21 cellular contexts compared by ENCODE assay signal in genomic region chr10:34507217-34507616, GRCh38.
DNase-seq lines count a peak whose midpoint lies in the region; ATAC-seq and TF ChIP-seq lines count a peak whose summit lies in the region.
"Had no signal": no experiment of that assay in that cellular context is flagged by ENCODE, and none has a peak within 500 bp of the region (broad histone marks: within the 10 kb centered on the region; RNA-seq: fewer than 3 reads in every experiment).

No MANE protein-coding gene starts in this region.

- no peaks in the 10 kb centered on the region for H3F3A ChIP-seq in neural cell (ENCODE audit: insufficient read depth, low read length, poor library complexity, severe bottlenecking)

- peak overlapping the region; percentile 51 for H3K27ac ChIP-seq in neural cell (ENCODE audit: low read length)
- H3K27ac ChIP-seq: ascending aorta, heart right ventricle, RWPE1, tibial artery had no signal

- H3K9me2 ChIP-seq in neural cell (ENCODE audit: insufficient read depth, low read length): no peaks in the 10 kb centered on the region

- TF ChIP-seq RAD21 in neural cell (conservative IDR thresholded peaks at IDR 0.05): no peak

- peak overlapping the region; percentile 14 for H3K9ac ChIP-seq in neural cell (ENCODE audit: low read length)

- H3K9me3 ChIP-seq in neural cell (ENCODE audit: low read length): no peaks in the 10 kb centered on the region
- H3K9me3 ChIP-seq: ascending aorta, heart right ventricle, tibial artery had no signal

- no peak for TF ChIP-seq CTCF in neural cell (IDR thresholded peaks at IDR 0.05; ENCODE audit: poor library complexity, severe bottlenecking)

- peak overlapping the region; percentile 56 for H3K4me2 ChIP-seq in neural cell (ENCODE audit: low read length)

- H3K79me2 ChIP-seq in neural cell (replicated peaks; ENCODE audit: insufficient read depth, low read length): no peaks in the 10 kb centered on the region

- no peak for TF ChIP-seq EP300 in neural cell (conservative IDR thresholded peaks at IDR 0.05; ENCODE audit: poor library complexity, severe bottlenecking)

- no peaks in the 10 kb centered on the region for H3K36me3 ChIP-seq in neural cell (ENCODE audit: insufficient read depth, low read length)
- H3K36me3 ChIP-seq: ascending aorta, heart right ventricle, tibial artery had no signal

- no peak overlapping the region for H2AFZ ChIP-seq in neural cell (ENCODE audit: low read depth, low read length)

- no peak for ATAC-seq in HG03280 (IDR thresholded peaks at IDR 0.05; ENCODE audit: unreplicated experiment)
- no peak for ATAC-seq in GM18907 (IDR thresholded peaks at IDR 0.05; ENCODE audit: unreplicated experiment)
- ATAC-seq: effector memory CD8-positive, alpha-beta T cell; stimulated activated memory B cell treated with anti-CD40 and anti-IgM and Interleukin-4, amounts not matched to agents 10 μg/mL and 1 μg/mL and 100 μg/mL, for 72 hours had no signal

- no peaks in the 10 kb centered on the region for H3K27me3 ChIP-seq in neural cell (ENCODE audit: insufficient read depth, low read depth, low read length)
- H3K27me3 ChIP-seq: ascending aorta, heart right ventricle, tibial artery had no signal

- H3K4me3 ChIP-seq in neural cell (ENCODE audit: low read length): peak overlapping the region; percentile 43
- H3K4me3 ChIP-seq: ascending aorta, heart right ventricle, tibial artery had no signal

- H4K20me1 ChIP-seq in neural cell (ENCODE audit: insufficient read depth): no peaks in the 10 kb centered on the region

- DNase-seq in NCI-H2107 treated with DMSO at 0.1 percent for 48 hours (lab: John Stamatoyannopoulos, UW; ENCODE audit: unreplicated experiment) (peak; percentile 22), NCI-H2107 (lab: John Stamatoyannopoulos, UW) (no peak), NCI-H146 (lab: John Stamatoyannopoulos, UW) (peak; percentile 95), NCI-H774 (lab: John Stamatoyannopoulos, UW) (peak; percentile 67), T-helper 1 cell (no peak)
- DNase-seq: 8988T; activated naive CD4-positive, alpha-beta T cell treated with Interleukin-2 at 50 U/mL for 16 hours; activated T-cell treated with anti-CD3 and anti-CD28 coated beads, Interleukin-2, amount 50 U/mL, for 1 hour; DMS 273 treated with DMSO at 0.1 percent for 48 hours; effector memory CD8-positive, alpha-beta T cell; heart right ventricle; islet precursor cell; NCI-H187; SW 1271; tibial artery had no signal

TF ChIP-seq in neural cell, 6 proteins besides CTCF, POLR2A, EP300 and RAD21:
- TF ChIP-seq EZH2 (IDR thresholded peaks at IDR 0.05; ENCODE audit: borderline replicate concordance, insufficient read depth, low read length, poor library complexity, severe bottlenecking) (no peak), REST (IDR thresholded peaks at IDR 0.05; ENCODE audit: borderline replicate concordance) (peak; percentile 10)

Comparison
In these comparisons a context has a peak if more than half of its experiments do, and no peak if none do; other contexts are left out.
1. DNase-seq: peak in NCI-H2107 treated with DMSO at 0.1 percent for 48 hours (single experiment), NCI-H146 (single experiment) and NCI-H774 (single experiment); none in NCI-H2107 (single experiment) and T-helper 1 cell (0 of 5).